In genomic region chr2:186733414-186733813, GRCh38 we compare ENCODE assay signal across 22 cellular contexts. TPM values are rescaled to one million over a fixed set of nuclear protein-coding genes. Genes with fewer than 3 reads are reported as not detected.
DNase-seq lines count a peak whose midpoint lies in the region; ATAC-seq, FAIRE-seq and TF ChIP-seq lines count a peak whose summit lies in the region.
"Had no signal": no experiment of that assay in that cellular context is flagged by ENCODE, and none has a peak within 500 bp of the region (broad histone marks: within the 10 kb centered on the region; RNA-seq: fewer than 3 reads in every experiment).

No MANE protein-coding gene starts in this region.

- H3K4me1 Mint-ChIP-seq in stimulated activated naive CD8-positive, alpha-beta T cell treated with anti-CD3 and anti-CD28 coated beads, Interleukin-15, amount 100 ng/mL, for 72 hours, result no peaks in the 10 kb centered on the region

- peaks cover 0 to 6% of the 10 kb centered on the region in 2 donors for H3K9me3 Mint-ChIP-seq in stimulated activated naive CD8-positive, alpha-beta T cell treated with anti-CD3 and anti-CD28 coated beads, Interleukin-15, amount 100 ng/mL, for 72 hours

- no peak overlapping the region for H3K4me3 Mint-ChIP-seq in stimulated activated naive CD8-positive, alpha-beta T cell treated with anti-CD3 and anti-CD28 coated beads, Interleukin-15, amount 100 ng/mL, for 72 hours

- no peak overlapping the region for H3K4me3 ChIP-seq in kidney (ENCODE audit: low read length in 2 of 2)
- no peak overlapping the region for H3K4me3 ChIP-seq in left lung
- H3K4me3 ChIP-seq: HAP-1, MG63, SJSA1 had no signal

- H3K27ac Mint-ChIP-seq in stimulated activated naive CD8-positive, alpha-beta T cell treated with anti-CD3 and anti-CD28 coated beads, Interleukin-15, amount 100 ng/mL, for 72 hours, result no peak overlapping the region

- peak; percentile 13 for ATAC-seq in stimulated activated naive CD8-positive, alpha-beta T cell treated with anti-CD3 and anti-CD28 coated beads, Interleukin-15, amount 100 ng/mL, for 72 hours
- no peak for ATAC-seq in stimulated activated naive CD8-positive, alpha-beta T cell treated with anti-CD3 and anti-CD28 coated beads, Interleukin-15, Interleukin-2, amounts not matched to agents 100 U/mL and 50 U/mL, for 24 hours
- no peak for ATAC-seq in HG02798 (IDR thresholded peaks at IDR 0.05; ENCODE audit: poor library complexity, unreplicated experiment)
- no peak for ATAC-seq in left lung

- no peaks in the 10 kb centered on the region for H3K36me3 ChIP-seq in kidney (ENCODE audit: control insufficient read depth in 1 of 2, insufficient read depth in 2 of 2, low read length in 2 of 2)
- no peaks in the 10 kb centered on the region for H3K36me3 ChIP-seq in left lung
- H3K36me3 ChIP-seq: HAP-1, MG63, SJSA1 had no signal

- no peak for DNase-seq in stimulated activated naive CD8-positive, alpha-beta T cell treated with anti-CD3 and anti-CD28 coated beads, Interleukin-15, amount 100 ng/mL, for 72 hours
- DNase-seq in stimulated activated naive CD8-positive, alpha-beta T cell treated with anti-CD3 and anti-CD28 coated beads, Interleukin-15, Interleukin-2, amounts not matched to agents 100 U/mL and 50 U/mL, for 24 hours, result no peak
- DNase-seq in kidney (peak; percentile 35), putamen (ENCODE audit: low spot score) (peak; percentile 64), left lung (no peak), RPMI8226 (no peak)
- DNase-seq: DMS153, DND-41, IMR-90, KG1, MG63, NCI-H1105 treated with DMSO at 0.1 percent for 48 hours, NCI-H146, NCI-H1930, NCI-H446, NCI-H524 treated with DMSO at 0.1 percent for 48 hours, NCI-H774 had no signal

- no peak overlapping the region for H3K9ac ChIP-seq in kidney (ENCODE audit: low read length in 2 of 2)

- H3K27me3 Mint-ChIP-seq in stimulated activated naive CD8-positive, alpha-beta T cell treated with anti-CD3 and anti-CD28 coated beads, Interleukin-15, amount 100 ng/mL, for 72 hours, result no peaks in the 10 kb centered on the region

- intact Hi-C loops in kidney (cut with DNase I) (no loop called here), left lung (cut with DNase I) (no loop called here)

- H3K4me1 ChIP-seq in kidney (ENCODE audit: control insufficient read depth in 1 of 2, insufficient read depth in 1 of 2, low read depth in 1 of 2, low read length in 2 of 2), result no peaks in the 10 kb centered on the region
- no peaks in the 10 kb centered on the region for H3K4me1 ChIP-seq in left lung
- H3K4me1 ChIP-seq: HAP-1, SJSA1 had no signal

- H3K27me3 ChIP-seq in left lung, result no peaks in the 10 kb centered on the region
- H3K27me3 ChIP-seq: MG63, SJSA1 had no signal

- no peak for FAIRE-seq in kidney (lab: Jason Lieb, UNC)
- FAIRE-seq: RCC 7860 had no signal

- H3K27ac ChIP-seq in kidney (ENCODE audit: low read depth in 2 of 2, low read length in 2 of 2) (no peak overlapping the region), left lung (no peak overlapping the region)
- H3K27ac ChIP-seq: 22Rv1, SJSA1 had no signal

- peaks cover 3 to 8% of the 10 kb centered on the region in 2 donors for H3K9me3 ChIP-seq in kidney (ENCODE audit: control insufficient read depth in 1 of 2, low read length in 2 of 2)
- H3K9me3 ChIP-seq in left lung, result peaks cover 0 to 26% of the 10 kb centered on the region in 2 donors
- H3K9me3 ChIP-seq: SJSA1 had no signal

- TF ChIP-seq CTCF in kidney (IDR thresholded peaks at IDR 0.05; ENCODE audit: borderline replicate concordance, extremely low read depth, insufficient read depth), result no peak
- no peak for TF ChIP-seq CTCF in left lung (IDR thresholded peaks at IDR 0.05)

RNA-seq across cellular contexts. Expression of gene FAM171B, which starts 39.6 kb away (rescaled TPM):
- 7.4 TPM for total RNA-seq in kidney
- polyA plus RNA-seq in kidney (ENCODE audit: insufficient read depth, low read depth, low replicate concordance), result 0.97 TPM
- total RNA-seq in left lung, result 1 to 10 TPM; 2.8 to 5.6 TPM

Comparison
In these comparisons a context has a peak if more than half of its experiments do, and no peak if none do; other contexts are left out.
1. DNase-seq: peak in kidney (single experiment) and putamen (single experiment); none in stimulated activated naive CD8-positive, alpha-beta T cell treated with anti-CD3 and anti-CD28 coated beads, Interleukin-15, amount 100 ng/mL, for 72 hours (0 of 2), stimulated activated naive CD8-positive, alpha-beta T cell treated with anti-CD3 and anti-CD28 coated beads, Interleukin-15, Interleukin-2, amounts not matched to agents 100 U/mL and 50 U/mL, for 24 hours (single experiment), left lung (0 of 2) and RPMI8226 (single experiment).